ENCODE assay signal across 34 cellular contexts in genomic region chr9:75289332-75289731, GRCh38.
"Had no signal": no experiment of that assay in that cellular context is flagged by ENCODE, and none has a peak within 500 bp of the region (broad histone marks: within the 10 kb centered on the region; RNA-seq: fewer than 3 reads in every experiment).

No MANE protein-coding gene starts in this region.

- H3K4me3 ChIP-seq: adrenal gland, ascending aorta, body of pancreas, breast epithelium, cardiac muscle cell had no signal

- H3K27ac ChIP-seq: adrenal gland, ascending aorta, body of pancreas, brain microvascular endothelial cell, breast epithelium, cardiac muscle cell had no signal

- ATAC-seq: activated naive CD4-positive, alpha-beta T cell treated with anti-CD3 and anti-CD28 coated beads, Interleukin-2, amount 50 U/mL, for 72 hours; activated naive CD8-positive, alpha-beta T cell treated with anti-CD3 and anti-CD28 coated beads, Interleukin-2, amount 50 U/mL, for 24 hours; activated T-cell treated with anti-CD3 and anti-CD28 coated beads, Interleukin-2, amount 50 U/mL, for 4 hours; activated T-cell treated with anti-CD3 and anti-CD28 coated beads, Interleukin-2, amount 50 U/mL, for 72 hours; activated T-helper 17 cell treated with anti-CD3 and anti-CD28 coated beads, Interleukin-2, amount 50 U/mL, for 72 hours; body of pancreas had no signal

- H3K36me3 ChIP-seq: adrenal gland, ascending aorta, brain microvascular endothelial cell, breast epithelium, cardiac muscle cell had no signal

- H3K4me1 ChIP-seq: adrenal gland, ascending aorta, body of pancreas, breast epithelium had no signal

- H3K27me3 ChIP-seq: adrenal gland, ascending aorta, body of pancreas, brain microvascular endothelial cell, breast epithelium, cardiac muscle cell had no signal

- FAIRE-seq: astrocyte, bronchial epithelial cell had no signal

- DNase-seq: activated effector memory CD4-positive, alpha-beta T cell treated with anti-CD3 and anti-CD28 coated beads, Interleukin-2, amount 50 U/mL, for 16 hours; activated effector memory CD4-positive, alpha-beta T cell treated with Interleukin-2 at 50 U/mL for 16 hours; activated gamma-delta T cell; activated gamma-delta T cell treated with Interleukin-2 at 50 U/mL for 16 hours; activated naive CD4-positive, alpha-beta T cell; activated naive CD4-positive, alpha-beta T cell treated with anti-CD3 and anti-CD28 coated beads for 36 hours; activated naive CD4-positive, alpha-beta T cell treated with anti-CD3 and anti-CD28 coated beads, Interleukin-2, amount 10 ng/mL, durations not matched to agents 7 days and 5 days; activated naive CD4-positive, alpha-beta T cell treated with anti-CD3 and anti-CD28 coated beads, Interleukin-2, amount 50 U/mL, for 16 hours; activated naive CD4-positive, alpha-beta T cell treated with Interleukin-2 at 50 U/mL for 16 hours; activated naive CD8-positive, alpha-beta T cell treated with anti-CD3 and anti-CD28 coated beads for 36 hours; activated naive CD8-positive, alpha-beta T cell treated with anti-CD3 and anti-CD28 coated beads, Interleukin-2, amount 10 ng/mL, durations not matched to agents 7 days and 5 days; activated naive CD8-positive, alpha-beta T cell treated with anti-CD3 and anti-CD28 coated beads, Interleukin-2, amount 50 U/mL, for 24 hours; activated T-cell treated with anti-CD3 and anti-CD28 coated beads, Interleukin-2, amount 50 U/mL, for 1 hour; activated T-cell treated with anti-CD3 and anti-CD28 coated beads, Interleukin-2, amount 50 U/mL, for 24 hours; activated T-cell treated with anti-CD3 and anti-CD28 coated beads, Interleukin-2, amount 50 U/mL, for 4 hours; activated T-cell treated with anti-CD3 and anti-CD28 coated beads, Interleukin-2, amount 50 U/mL, for 48 hours; activated T-cell treated with anti-CD3 and anti-CD28 coated beads, Interleukin-2, amount 50 U/mL, for 72 hours; adrenal gland; amniotic stem cell; amygdala; anterior cingulate cortex; aorta; body of pancreas; brain microvascular endothelial cell; caudate nucleus; central memory CD4-positive, alpha-beta T cell; cerebellar nuclear complex had no signal

- H3K9me3 ChIP-seq: adrenal gland, body of pancreas had no signal
